14 cellular contexts compared by ENCODE assay signal in the genomic region with DNA sequence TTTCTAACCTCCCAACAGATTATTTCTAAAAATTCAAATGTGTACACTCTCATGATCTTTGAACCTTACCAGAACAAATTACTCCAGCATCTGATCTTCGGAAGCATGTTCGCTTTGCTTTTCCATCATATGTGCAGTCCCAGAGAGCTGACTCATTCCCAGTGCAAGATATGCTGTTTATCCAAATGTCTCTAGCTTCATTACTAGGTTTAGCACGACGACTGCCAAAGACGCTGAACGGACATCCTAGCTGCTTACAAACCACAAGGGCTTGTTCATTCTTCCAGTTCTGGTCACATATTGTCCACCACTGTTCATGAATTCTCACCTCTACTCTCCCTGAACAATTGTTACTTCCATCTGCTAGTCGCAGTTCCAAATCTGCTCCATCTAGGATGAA. TPM values are rescaled to one million over a fixed set of nuclear protein-coding genes. Genes with fewer than 3 reads are reported as not detected.
"Had no signal": no experiment of that assay in that cellular context is flagged by ENCODE, and none has a peak within 500 bp of the region (broad histone marks: within the 10 kb centered on the region; RNA-seq: fewer than 3 reads in every experiment).

No MANE protein-coding gene starts in this region.

- DNase-seq: activated CD4-positive, alpha-beta T cell treated with anti-CD3 and anti-CD28 coated beads for 1 hour; activated CD4-positive, alpha-beta T cell treated with anti-CD3 and anti-CD28 coated beads, Interleukin-2, amount 50 U/mL, for 4 hours; activated naive CD4-positive, alpha-beta T cell treated with Interleukin-2 at 50 U/mL for 16 hours; activated T-cell treated with anti-CD3 and anti-CD28 coated beads for 4 hours; erythroblast; glutamatergic neuron; mesenchymal stem cell; natural killer cell; right cardiac atrium; stimulated activated naive CD8-positive, alpha-beta T cell treated with anti-CD3 and anti-CD28 coated beads, Interleukin-15, Interleukin-2, amounts not matched to agents 100 U/mL and 50 U/mL, for 24 hours; T1000 had no signal

- ATAC-seq: activated T-helper 17 cell treated with anti-CD3 and anti-CD28 coated beads, Interleukin-2, amount 50 U/mL, for 72 hours; natural killer cell; right cardiac atrium; stimulated activated naive CD8-positive, alpha-beta T cell treated with anti-CD3 and anti-CD28 coated beads, Interleukin-15, Interleukin-2, amounts not matched to agents 100 U/mL and 50 U/mL, for 24 hours had no signal

- H3K27ac ChIP-seq: cardiac muscle cell, prostate gland had no signal

- H3K9me3 ChIP-seq: prostate gland had no signal

- H3K36me3 ChIP-seq: cardiac muscle cell, prostate gland had no signal

- H3K4me3 ChIP-seq: cardiac muscle cell, prostate gland had no signal

- H3K4me1 ChIP-seq: prostate gland had no signal

- H3K27me3 ChIP-seq: cardiac muscle cell had no signal

RNA-seq across cellular contexts. Expression of gene CD163L1, which starts 40.5 kb away (rescaled TPM):
- total RNA-seq: activated T-helper 17 cell treated with anti-CD3 and anti-CD28 coated beads, Interleukin-2, amount 50 U/mL, for 72 hours had no signal
- polyA plus RNA-seq: cardiac muscle cell had no signal
